In the genomic region with DNA sequence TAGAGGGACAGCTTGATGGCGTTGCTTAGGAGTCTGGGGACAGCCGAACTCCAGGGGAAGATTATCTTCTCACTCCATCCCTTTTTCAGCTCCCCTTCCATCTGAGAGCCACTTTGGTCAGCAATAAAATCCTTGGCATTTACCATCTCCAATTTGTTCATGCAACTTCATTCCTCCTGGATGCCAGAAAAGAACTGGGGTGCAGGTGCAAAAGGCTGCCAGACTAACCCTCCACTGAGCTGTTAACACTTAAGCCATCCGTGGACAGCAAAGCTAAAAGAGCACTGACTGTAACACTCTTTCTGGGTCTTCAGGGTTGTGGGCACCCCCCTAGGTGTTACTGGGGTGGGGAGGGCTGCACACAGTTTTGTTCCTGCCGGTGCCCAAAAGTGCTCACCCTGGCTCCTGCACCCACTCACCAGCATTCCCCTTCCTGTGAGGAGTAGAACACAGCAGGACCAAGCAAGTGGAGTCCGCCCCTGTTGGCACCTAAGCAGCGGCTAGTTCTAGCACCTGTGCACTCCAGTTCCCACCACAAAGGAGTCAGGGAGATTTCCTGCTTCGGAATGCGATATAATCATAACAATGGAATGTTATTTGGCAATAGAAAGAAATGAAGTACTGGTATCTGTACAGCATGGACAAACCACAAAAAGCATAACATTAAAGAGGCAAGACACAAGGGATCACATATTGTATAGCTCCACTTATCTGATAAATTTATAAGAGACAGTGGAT, we compare ENCODE assay signal across 1 cellular context.
TF ChIP-seq lines count a peak whose summit lies in the region.

No MANE protein-coding gene starts in this region.

TF ChIP-seq in SK-N-SH, 30 proteins besides CTCF, POLR2A, EP300 and RAD21 (continued from another document):
- TF ChIP-seq GABPA (IDR thresholded peaks at IDR 0.05; ENCODE audit: low read depth): no peak
- TF ChIP-seq POLR2AphosphoS5 (IDR thresholded peaks at IDR 0.05; ENCODE audit: low read depth, low read length): no peak
- no peak for TF ChIP-seq MEF2A (IDR thresholded peaks at IDR 0.05; ENCODE audit: borderline replicate concordance, low read depth)
- peak; percentile 84 for TF ChIP-seq TCF12 (IDR thresholded peaks at IDR 0.05)
- no peak for TF ChIP-seq FOXJ3 (CRISPR knock-in tag; IDR thresholded peaks at IDR 0.05)
- no peak for TF ChIP-seq SMC3 (IDR thresholded peaks at IDR 0.05; ENCODE audit: low read depth, low read length)
- TF ChIP-seq GATA2 (CRISPR knock-in tag; IDR thresholded peaks at IDR 0.05): no peak
- TF ChIP-seq TAF1 (IDR thresholded peaks at IDR 0.05; ENCODE audit: borderline replicate concordance, low read depth, low read length): no peak
- TF ChIP-seq NFIC (IDR thresholded peaks at IDR 0.05; ENCODE audit: borderline replicate concordance): peak; percentile 70; the same call in 1 of the 2 replicates
- TF ChIP-seq YY1 (IDR thresholded peaks at IDR 0.05; ENCODE audit: low read depth): no peak
- TF ChIP-seq EZH2phosphoT487 (IDR thresholded peaks at IDR 0.05; ENCODE audit: borderline replicate concordance, low read depth): no peak
- TF ChIP-seq, protein P1, sequence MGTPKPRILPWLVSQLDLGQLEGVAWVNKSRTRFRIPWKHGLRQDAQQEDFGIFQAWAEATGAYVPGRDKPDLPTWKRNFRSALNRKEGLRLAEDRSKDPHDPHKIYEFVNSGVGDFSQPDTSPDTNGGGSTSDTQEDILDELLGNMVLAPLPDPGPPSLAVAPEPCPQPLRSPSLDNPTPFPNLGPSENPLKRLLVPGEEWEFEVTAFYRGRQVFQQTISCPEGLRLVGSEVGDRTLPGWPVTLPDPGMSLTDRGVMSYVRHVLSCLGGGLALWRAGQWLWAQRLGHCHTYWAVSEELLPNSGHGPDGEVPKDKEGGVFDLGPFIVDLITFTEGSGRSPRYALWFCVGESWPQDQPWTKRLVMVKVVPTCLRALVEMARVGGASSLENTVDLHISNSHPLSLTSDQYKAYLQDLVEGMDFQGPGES (IDR thresholded peaks at IDR 0.05; ENCODE audit: low read depth, low read length): no peak
- TF ChIP-seq RCOR1 (IDR thresholded peaks at IDR 0.05; ENCODE audit: low read length): no peak
- TF ChIP-seq, protein P2, sequence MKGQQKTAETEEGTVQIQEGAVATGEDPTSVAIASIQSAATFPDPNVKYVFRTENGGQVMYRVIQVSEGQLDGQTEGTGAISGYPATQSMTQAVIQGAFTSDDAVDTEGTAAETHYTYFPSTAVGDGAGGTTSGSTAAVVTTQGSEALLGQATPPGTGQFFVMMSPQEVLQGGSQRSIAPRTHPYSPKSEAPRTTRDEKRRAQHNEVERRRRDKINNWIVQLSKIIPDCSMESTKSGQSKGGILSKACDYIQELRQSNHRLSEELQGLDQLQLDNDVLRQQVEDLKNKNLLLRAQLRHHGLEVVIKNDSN (IDR thresholded peaks at IDR 0.05; ENCODE audit: borderline replicate concordance, low read depth): no peak
- TF ChIP-seq, protein P3, sequence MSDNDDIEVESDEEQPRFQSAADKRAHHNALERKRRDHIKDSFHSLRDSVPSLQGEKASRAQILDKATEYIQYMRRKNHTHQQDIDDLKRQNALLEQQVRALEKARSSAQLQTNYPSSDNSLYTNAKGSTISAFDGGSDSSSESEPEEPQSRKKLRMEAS (IDR thresholded peaks at IDR 0.05; ENCODE audit: low read depth): no peak
- TF ChIP-seq RFX5 (IDR thresholded peaks at IDR 0.05; ENCODE audit: low read length): no peak
- TF ChIP-seq, protein P4, sequence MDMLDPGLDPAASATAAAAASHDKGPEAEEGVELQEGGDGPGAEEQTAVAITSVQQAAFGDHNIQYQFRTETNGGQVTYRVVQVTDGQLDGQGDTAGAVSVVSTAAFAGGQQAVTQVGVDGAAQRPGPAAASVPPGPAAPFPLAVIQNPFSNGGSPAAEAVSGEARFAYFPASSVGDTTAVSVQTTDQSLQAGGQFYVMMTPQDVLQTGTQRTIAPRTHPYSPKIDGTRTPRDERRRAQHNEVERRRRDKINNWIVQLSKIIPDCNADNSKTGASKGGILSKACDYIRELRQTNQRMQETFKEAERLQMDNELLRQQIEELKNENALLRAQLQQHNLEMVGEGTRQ (IDR thresholded peaks at IDR 0.05; ENCODE audit: borderline replicate concordance, low read depth, low read length): no peak
- TF ChIP-seq RXRA (IDR thresholded peaks at IDR 0.05; ENCODE audit: borderline replicate concordance, low read depth): no peak
- TF ChIP-seq CHD2 (IDR thresholded peaks at IDR 0.05; ENCODE audit: low read length, partially characterized antibody): no peak
- peak; percentile 64; the same call in 1 of the 2 replicates for TF ChIP-seq TEAD4 (IDR thresholded peaks at IDR 0.05; ENCODE audit: borderline replicate concordance, insufficient read depth)
- no peak for TF ChIP-seq MXI1 (IDR thresholded peaks at IDR 0.05; ENCODE audit: low read depth, low read length)
- TF ChIP-seq NRF1 (IDR thresholded peaks at IDR 0.05; ENCODE audit: low read depth, low read length): no peak
- TF ChIP-seq SIN3A (IDR thresholded peaks at IDR 0.05; ENCODE audit: borderline replicate concordance, low read depth, low read length): no peak
